2 cellular contexts compared by ENCODE assay signal in genomic region chr2:238430781-238431180, GRCh38.
TF ChIP-seq lines count a peak whose summit lies in the region.

No MANE protein-coding gene starts in this region.

TF ChIP-seq in HEK293, 187 proteins besides CTCF, POLR2A, EP300 and RAD21:
- TF ChIP-seq ZBTB48 (tag by site-specific recombination; IDR thresholded peaks at IDR 0.05) = no peak
- no peak for TF ChIP-seq ZNF514 (tag by site-specific recombination; IDR thresholded peaks at IDR 0.05)
- TF ChIP-seq ZBTB8A (tag by site-specific recombination; IDR thresholded peaks at IDR 0.05) = no peak
- no peak for TF ChIP-seq INSM2 (tag by site-specific recombination; IDR thresholded peaks at IDR 0.05)
- no peak for TF ChIP-seq ZNF843 (tag by site-specific recombination; IDR thresholded peaks at IDR 0.05)
- no peak for TF ChIP-seq YY2 (tag by site-specific recombination; IDR thresholded peaks at IDR 0.05)
- peak; percentile 63 for TF ChIP-seq SETDB1 (IDR thresholded peaks at IDR 0.05; ENCODE audit: insufficient read length, low read length)
- no peak for TF ChIP-seq ZNF426 (tag by site-specific recombination; IDR thresholded peaks at IDR 0.05)
- no peak for TF ChIP-seq ZEB2 (tag by site-specific recombination; IDR thresholded peaks at IDR 0.05)
TF ChIP-seq in HEK293: peak in this region for 1.

TF ChIP-seq in GM12878, 131 proteins besides CTCF, POLR2A, EP300 and RAD21:
- TF ChIP-seq ZBED1 (IDR thresholded peaks at IDR 0.05; ENCODE audit: borderline replicate concordance) (no peak), MYC (IDR thresholded peaks at IDR 0.05; ENCODE audit: insufficient read depth, insufficient read length, insufficient replicate concordance, low read length, severe bottlenecking) (no peak), CUX1 (IDR thresholded peaks at IDR 0.05; ENCODE audit: insufficient replicate concordance, low read depth, low read length) (no peak), RELB (IDR thresholded peaks at IDR 0.05; ENCODE audit: low read depth) (no peak), SIX5 (IDR thresholded peaks at IDR 0.05; ENCODE audit: low read depth, low read length, severe bottlenecking) (no peak), RFX5 (IDR thresholded peaks at IDR 0.05; ENCODE audit: low read depth, low read length) (no peak), PBX3 (IDR thresholded peaks at IDR 0.05; ENCODE audit: insufficient replicate concordance, low read depth, low read length) (no peak), MEF2B (IDR thresholded peaks at IDR 0.05; ENCODE audit: partially characterized antibody, poor library complexity, severe bottlenecking) (no peak), TCF3 (IDR thresholded peaks at IDR 0.05; ENCODE audit: borderline replicate concordance, insufficient read depth, low read depth, low read length) (no peak), ATF7 (IDR thresholded peaks at IDR 0.05; ENCODE audit: low read depth) (no peak), PAX5 (IDR thresholded peaks at IDR 0.05; ENCODE audit: borderline replicate concordance, low read depth, low read length) (no peak), USF1 (IDR thresholded peaks at IDR 0.05; ENCODE audit: borderline replicate concordance, extremely low read length, insufficient read depth, low read depth, low read length) (no peak)
